8 cellular contexts compared by ENCODE assay signal in the genomic region with DNA sequence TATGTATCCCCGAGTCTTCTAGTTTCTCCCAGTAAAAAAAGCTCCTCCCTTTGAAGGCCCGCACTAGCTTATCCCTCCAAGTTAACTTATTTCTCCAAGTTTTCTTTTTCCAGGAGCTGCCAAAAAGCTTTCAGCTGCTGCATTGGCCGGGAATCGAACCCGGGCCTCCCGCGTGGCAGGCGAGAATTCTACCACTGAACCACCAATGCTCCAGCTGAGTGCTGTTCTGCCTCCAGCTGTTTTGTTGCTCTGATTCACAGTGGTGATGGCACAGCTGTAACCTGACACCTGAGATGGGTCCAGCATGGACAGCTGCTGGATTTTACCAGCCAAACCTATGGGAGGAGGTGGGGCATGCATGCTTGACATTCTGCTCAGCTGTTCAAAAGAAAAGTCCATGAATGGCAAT. TPM values are rescaled to one million over a fixed set of nuclear protein-coding genes. Genes with fewer than 3 reads are reported as not detected.
A peak's percentile ranks its signal among the peaks of the same experiment; 100 is the strongest.
DNase-seq lines count a peak whose midpoint lies in the region; ATAC-seq and TF ChIP-seq lines count a peak whose summit lies in the region.

No MANE protein-coding gene starts in this region.

- H3K4me3 ChIP-seq in Panc1 (ENCODE audit: low read depth in 2 of 2, low read length in 2 of 2) (no peak overlapping the region), fibroblast of mammary gland (ENCODE audit: control insufficient read depth, low read depth, low read length) (no peak overlapping the region)

- TF ChIP-seq CTCF in Panc1 (IDR thresholded peaks at IDR 0.05), result no peak
- no peak for TF ChIP-seq CTCF in fibroblast of mammary gland (conservative IDR thresholded peaks at IDR 0.05; ENCODE audit: control insufficient read depth, insufficient read depth, low read depth, low read length)
- TF ChIP-seq CTCF in progenitor cell of endocrine pancreas (IDR thresholded peaks at IDR 0.05; ENCODE audit: unreplicated experiment), result no peak

- DNase-seq in H4 (ENCODE audit: low spot score), result peak; percentile 57
- no peak for DNase-seq in Panc1 (ENCODE audit: low read depth, low spot score)
- DNase-seq in fibroblast of mammary gland (ENCODE audit: low read depth), result peak; percentile 91
- no peak for DNase-seq in progenitor cell of endocrine pancreas (ENCODE audit: low spot score, unreplicated experiment)
- no peak for DNase-seq in NCI-H2107 (lab: John Stamatoyannopoulos, UW)
- DNase-seq in activated gamma-delta T cell (lab: John Stamatoyannopoulos, UW), result no peak
- no peak for DNase-seq in germinal center (ENCODE audit: low spot score)

- no peak overlapping the region for H3K27ac ChIP-seq in Panc1 (ENCODE audit: low read length)

- no peak overlapping the region for H3K4me3 Mint-ChIP-seq in progenitor cell of endocrine pancreas (ENCODE audit: low read depth)

- peaks cover 21% of the 10 kb centered on the region for H3K36me3 Mint-ChIP-seq in progenitor cell of endocrine pancreas (ENCODE audit: insufficient read depth)

- ATAC-seq in Panc1 (peak; percentile 80), HG03565 (IDR thresholded peaks at IDR 0.05; ENCODE audit: unreplicated experiment) (no peak)

- H3K27me3 Mint-ChIP-seq in progenitor cell of endocrine pancreas, result no peaks in the 10 kb centered on the region

- no peaks in the 10 kb centered on the region for H3K4me1 Mint-ChIP-seq in progenitor cell of endocrine pancreas (ENCODE audit: low read depth)

- CTCF ChIA-PET in Panc1 (lab: Charles Lee), result interaction anchor here (0.6 kb wide), 1 partner anchor 70 kb away, joined by 3 read pairs; no protein-coding TSS in a partner anchor

- in situ Hi-C loops in Panc1 (cut with HindIII; ENCODE audit: low pct_unique_long_range_greater_than_20kb, low sequenced_read_pairs), result no loop called here

- H3K9me3 ChIP-seq in Panc1 (ENCODE audit: control insufficient read depth, insufficient read depth, low read depth, low read length), result no peaks in the 10 kb centered on the region

- no peaks in the 10 kb centered on the region for H3K4me1 ChIP-seq in Panc1 (ENCODE audit: control insufficient read depth, insufficient read depth, low read length)

- intact Hi-C loops in Panc1 (cut with micrococcal nuclease; ENCODE audit: unreplicated experiment), result no loop called here

- POLR2A ChIA-PET in Panc1 (lab: Charles Lee), result no interaction called here

- peak overlapping the region; percentile 45 for H3K27ac Mint-ChIP-seq in progenitor cell of endocrine pancreas

- no peaks in the 10 kb centered on the region for H3K27me3 ChIP-seq in Panc1 (ENCODE audit: control insufficient read depth, insufficient read depth, low read length)

- H3K9me3 Mint-ChIP-seq in progenitor cell of endocrine pancreas (ENCODE audit: low read depth), result no peaks in the 10 kb centered on the region

- no peaks in the 10 kb centered on the region; the same call in 1 of the 2 replicates for H3K36me3 ChIP-seq in Panc1 (ENCODE audit: control insufficient read depth, insufficient read depth, low read length)

- no TSS peak for BruUV-seq in Panc1 (replicated peaks; lab: Mats Ljungman, UMichigan)

RNA-seq across cellular contexts. Expression of gene VAC14, which starts 22.1 kb away (rescaled TPM):
- total RNA-seq in H4 (2014; rRNA removed; shearing (Covaris generic)), result 25.5 and 28.1 TPM in 2 replicates
- total RNA-seq in Panc1 (2021; ENCODE audit: unreplicated experiment) (37.9 TPM), progenitor cell of endocrine pancreas (38.4 and 39.0 TPM in 2 replicates)
- 37.7 TPM for polyA plus RNA-seq in Panc1 (2012; ENCODE audit: insufficient read length)

Comparison
In these comparisons a context has a peak if more than half of its experiments do, and no peak if none do; other contexts are left out.
1. DNase-seq: peak in H4 (single experiment) and fibroblast of mammary gland (single experiment); none in Panc1 (single experiment), progenitor cell of endocrine pancreas (single experiment), NCI-H2107 (single experiment), activated gamma-delta T cell (single experiment) and germinal center (single experiment).